ENCODE assay signal across 1 cellular context in genomic region chr3:139310474-139310933, GRCh38.
TF ChIP-seq lines count a peak whose summit lies in the region.

No MANE protein-coding gene starts in this region.

TF ChIP-seq in IMR-90, 13 proteins besides CTCF, POLR2A, EP300 and RAD21 (continued from another document):
- TF ChIP-seq FOS (IDR thresholded peaks at IDR 0.05; ENCODE audit: low read depth, low read length), result peak; percentile 70
- TF ChIP-seq RCOR1 (IDR thresholded peaks at IDR 0.05; ENCODE audit: insufficient replicate concordance, low read length), result no peak
